In the genomic region with DNA sequence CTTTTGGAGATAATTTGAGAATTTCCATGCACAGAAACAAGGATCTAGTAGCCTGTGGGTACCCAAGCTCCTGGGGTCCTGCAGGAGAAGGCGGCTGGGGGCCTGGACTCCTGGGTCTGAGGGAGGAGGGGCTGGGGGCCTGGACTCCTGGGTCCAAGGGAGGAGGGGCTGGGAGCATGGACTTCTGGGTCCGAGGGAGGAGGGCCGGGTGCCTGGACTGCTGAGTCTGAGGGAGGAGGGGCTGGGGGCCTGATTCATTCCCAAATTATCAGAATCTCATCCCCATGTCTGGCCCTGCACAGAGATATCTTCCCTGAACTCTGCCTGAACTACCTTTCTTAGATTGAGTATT, we compare ENCODE assay signal across 10 cellular contexts. TPM values are rescaled to one million over a fixed set of nuclear protein-coding genes. Genes with fewer than 3 reads are reported as not detected.
DNase-seq lines count a peak whose midpoint lies in the region; FAIRE-seq and TF ChIP-seq lines count a peak whose summit lies in the region.
"Had no signal": no experiment of that assay in that cellular context is flagged by ENCODE, and none has a peak within 500 bp of the region (broad histone marks: within the 10 kb centered on the region; RNA-seq: fewer than 3 reads in every experiment).

No MANE protein-coding gene starts in this region.

- no peak for DNase-seq in AG10803 (ENCODE audit: low read depth)
- DNase-seq in H1 (ENCODE audit: low read depth in 1 of 2, low spot score in 2 of 2) = no peak
- DNase-seq in osteocyte (ENCODE audit: extremely low spot score, unreplicated experiment) = no peak
- no peak for DNase-seq in T-helper 2 cell
- DNase-seq in DMS53 (lab: John Stamatoyannopoulos, UW) = no peak
- DNase-seq in GM13977 (ENCODE audit: low spot score) = no peak
- DNase-seq in NCI-H446 (lab: John Stamatoyannopoulos, UW) = no peak

- no peak overlapping the region for H2BK5ac ChIP-seq in H1 (ENCODE audit: low read depth, low read length)

- H3K4me1 Mint-ChIP-seq in IgD-negative memory B cell = peaks cover 0 to 8% (median 6%) of the 10 kb centered on the region in 3 donors
- peaks cover 10% of the 10 kb centered on the region for H3K4me1 Mint-ChIP-seq in osteocyte (ENCODE audit: unreplicated experiment)

- H3K27me3 Mint-ChIP-seq in IgD-negative memory B cell = peaks cover 9% of the 10 kb centered on the region
- H3K27me3 Mint-ChIP-seq in osteocyte (ENCODE audit: unreplicated experiment) = peaks cover 34% of the 10 kb centered on the region

- TF ChIP-seq CTCF in AG10803 (conservative IDR thresholded peaks at IDR 0.05; ENCODE audit: low read length) (no peak), H1 (IDR thresholded peaks at IDR 0.05; ENCODE audit: control extremely low read depth in 1 of 3, insufficient read depth in 1 of 3, low read depth in 1 of 3, low read length in 3 of 3) (no peak), osteocyte (IDR thresholded peaks at IDR 0.05) (no peak), GM13977 (IDR thresholded peaks at IDR 0.05; ENCODE audit: extremely low read depth, insufficient read depth, missing control alignments) (no peak)

- H3K36me3 ChIP-seq in H1 (ENCODE audit: control insufficient read depth in 2 of 4, insufficient read depth in 4 of 4, low read length in 3 of 4) = peaks cover 0 to 6% (median 3%) of the 10 kb centered on the region in 4 experiments; a peak in 4 of 8 replicates

- H3K79me1 ChIP-seq in H1 (ENCODE audit: low read depth, low read length) = peaks cover 4% of the 10 kb centered on the region; the same call in 1 of the 2 replicates

- 0 out of 2 replicates have a peak overlapping the region, but pooled peaks have one; percentile 68 for H2BK12ac ChIP-seq in H1 (ENCODE audit: low read depth, low read length)

- in situ Hi-C loops in GM13977 (cut with MboI; ENCODE audit: low pct_unique_long_range_greater_than_20kb, low sequenced_read_pairs, unreplicated experiment) = no loop called here

- H3K4me3 ChIP-seq in AG10803 (ENCODE audit: low read length) (peak overlapping the region; percentile 50), H1 (ENCODE audit: extremely low read depth in 1 of 4, insufficient read depth in 2 of 4, low read depth in 3 of 4, low read length in 4 of 4) (peak overlapping the region in 1 of 4 experiments; percentile 23; a peak in 1 of 8 replicates)

- H3K4me3 Mint-ChIP-seq in IgD-negative memory B cell (peak overlapping the region; percentile 61 to 92 (median 84)), osteocyte (ENCODE audit: unreplicated experiment) (peak overlapping the region; percentile 82)

- H3K27me3 ChIP-seq in H1 (replicated peaks in 1 of 4; ENCODE audit: control insufficient read depth in 3 of 4, extremely low read depth in 1 of 4, insufficient read depth in 3 of 4, low read length in 3 of 4) = peaks cover 10 to 40% (median 33%) of the 10 kb centered on the region in 4 experiments

- no peak overlapping the region for H2BK20ac ChIP-seq in H1 (ENCODE audit: low read length)

- H4K20me1 ChIP-seq in H1 (replicated peaks in 1 of 2; ENCODE audit: control insufficient read depth in 1 of 2, insufficient read depth in 2 of 2, low read length in 2 of 2) = peaks cover 0 to 8% of the 10 kb centered on the region in 2 experiments

- 76% methylated on average over 2 of the region's 3 CpGs; no CpG with 5 or more reads in 1 of the 2 experiments for WGBS in H1 (ENCODE audit: extremely low coverage in 1 of 2, insufficient coverage in 1 of 2, insufficient read length in 1 of 2, insufficient replicate concordance in 2 of 2, low coverage in 1 of 2, low lambda C conversion rate in 2 of 2, missing lambda C conversion rate in 1 of 2), 2 experiments

- no peak overlapping the region for H2AK5ac ChIP-seq in H1 (ENCODE audit: low read depth, low read length)

- H2BK15ac ChIP-seq in H1 (ENCODE audit: low read length) = no peak overlapping the region

- H3K4me1 ChIP-seq in H1 (replicated peaks in 1 of 4; ENCODE audit: control insufficient read depth in 3 of 4, insufficient read depth in 4 of 4, low read length in 3 of 4) = peaks cover 0 to 4% (median 2%) of the 10 kb centered on the region in 4 experiments; a peak in 4 of 7 replicates

- H3K27ac Mint-ChIP-seq in IgD-negative memory B cell (peak overlapping the region; percentile 76 to 96 (median 88)), osteocyte (ENCODE audit: unreplicated experiment) (peak overlapping the region; percentile 41)

- H3K9me3 ChIP-seq in H1 (ENCODE audit: insufficient read depth in 2 of 2, low read depth in 1 of 2, low read length in 1 of 2) = no peaks in the 10 kb centered on the region; a peak in 1 of 4 replicates

- no peak overlapping the region for H3K9ac ChIP-seq in H1 (replicated peaks in 1 of 4; ENCODE audit: extremely low read depth in 1 of 4, low read depth in 3 of 4, low read length in 3 of 4)

- no peak overlapping the region for H4K5ac ChIP-seq in H1 (ENCODE audit: insufficient read length, low read depth, low read length)

- 0 out of 4 replicates have a peak, but pooled peaks cover 0 to 5% of the 10 kb centered on the region in 2 experiments for H3K79me2 ChIP-seq in H1 (ENCODE audit: control insufficient read depth in 1 of 2, insufficient read depth in 2 of 2, low read length in 2 of 2)

- no peak for TF ChIP-seq RAD21 in H1 (IDR thresholded peaks at IDR 0.05 in 1 of 2, conservative IDR thresholded peaks at IDR 0.05 in 1 of 2; ENCODE audit: low read depth in 2 of 2, low read length in 2 of 2)

- CTCF ChIA-PET in H1 (lab: Charles Lee; ENCODE audit: partially characterized antibody) = interaction anchor here (1.2 to 1.4 kb wide), 2 partner anchors 23 to 182 kb away, joined by 3 to 4 read pairs; no protein-coding TSS in a partner anchor

- H2BK120ac ChIP-seq in H1 (replicated peaks; ENCODE audit: low read depth, low read length) = no peak overlapping the region

- peaks cover 2% of the 10 kb centered on the region; the same call in 1 of the 2 replicates for H3K23me2 ChIP-seq in H1 (ENCODE audit: low read depth, low read length)

- H3K9me3 Mint-ChIP-seq in IgD-negative memory B cell = no peaks in the 10 kb centered on the region
- H3K9me3 Mint-ChIP-seq in osteocyte (ENCODE audit: unreplicated experiment) = no peaks in the 10 kb centered on the region

- no peak overlapping the region for H3K4ac ChIP-seq in H1 (replicated peaks; ENCODE audit: insufficient read length, low read depth, low read length)

- TF ChIP-seq EP300 in H1 (IDR thresholded peaks at IDR 0.05; ENCODE audit: borderline replicate concordance in 1 of 2, low read depth in 2 of 2, low read length in 2 of 2) = no peak

- H3K56ac ChIP-seq in H1 (replicated peaks; ENCODE audit: insufficient read length, low read depth, low read length) = no peak overlapping the region

- H3K27ac ChIP-seq in H1 (ENCODE audit: low read depth, low read length) = no peak overlapping the region

- no peak overlapping the region for H2AFZ ChIP-seq in H1 (ENCODE audit: low read length)

- no peak overlapping the region for H3K23ac ChIP-seq in H1 (ENCODE audit: insufficient read length)

- H4K8ac ChIP-seq in H1 (ENCODE audit: extremely low read depth, insufficient read depth, low read length) = no peak overlapping the region

- no peak overlapping the region for H3K4me2 ChIP-seq in H1 (ENCODE audit: insufficient read depth in 1 of 2, low read depth in 2 of 2, low read length in 2 of 2)

- no peak for FAIRE-seq in H1 (lab: Jason Lieb, UNC)
- FAIRE-seq: endometrium had no signal

- H3K14ac ChIP-seq in H1 (ENCODE audit: insufficient read length) = no peak overlapping the region

- POLR2A ChIA-PET in H1 (lab: Charles Lee; ENCODE audit: partially characterized antibody) = interaction anchor here (0.7 to 1.2 kb wide), 2 partner anchors 11 to 182 kb away, joined by 4 read pairs; no protein-coding TSS in a partner anchor

- H3K18ac ChIP-seq in H1 (ENCODE audit: extremely low read depth, low read length) = no peak overlapping the region

- no peak overlapping the region for H4K91ac ChIP-seq in H1 (replicated peaks; ENCODE audit: insufficient read length, low read length)

- H3K36me3 Mint-ChIP-seq in IgD-negative memory B cell (peaks cover 8% of the 10 kb centered on the region), osteocyte (ENCODE audit: unreplicated experiment) (peaks cover 3% of the 10 kb centered on the region)

- no peak for TF ChIP-seq POLR2A in H1 (IDR thresholded peaks at IDR 0.05; ENCODE audit: control extremely low read depth in 1 of 2, low read depth in 2 of 2, low read length in 2 of 2)

RNA-seq across cellular contexts. Expression of gene RDH13, which starts 0.5 kb away (rescaled TPM):
- polyA plus RNA-seq in IgD-negative memory B cell = 18.7 TPM
- 29.4 and 31.5 TPM in 2 replicates for total RNA-seq in H1 (2021; fragmentation: NEBNext Ultra II Directional; extraction: Animal tissue kit (Norgen Biotek cat#: 25700))
- polyA plus RNA-seq in H1 (2011; rRNA removed) = 15.9 and 20.5 TPM in 2 replicates
- 17.2 TPM for polyA plus RNA-seq in H1 (2011; cell fraction: cytosol; rRNA removed)
- polyA plus RNA-seq in H1 (2011; cell fraction: nucleus; rRNA removed) = 41.2 TPM
- polyA plus RNA-seq in H1 (2012, experiment 1 of 2) = 20.1 to 26.0 TPM (median 24.4 TPM) in 4 replicates
- 16.8 TPM for polyA plus RNA-seq in H1 (2012, experiment 2 of 2)
- 15.7 TPM for polyA plus RNA-seq in H1 (2013, experiment 1 of 2)
- 14.9 TPM for polyA plus RNA-seq in H1 (2013, experiment 2 of 2)
- 22.0 and 25.7 TPM in 2 replicates for polyA minus RNA-seq in H1 (2011; rRNA and poly(A)+ RNA removed)
- 18.3 TPM for polyA minus RNA-seq in H1 (2011; cell fraction: cytosol; rRNA and poly(A)+ RNA removed)
- polyA minus RNA-seq in H1 (2011; cell fraction: nucleus; rRNA and poly(A)+ RNA removed) = 27.8 TPM
- 13.0 and 15.1 TPM in 2 replicates for total RNA-seq in osteocyte

RNA-seq across cellular contexts. Expression of gene EPS8L1, which starts 12.2 kb away (rescaled TPM):
- 0.93 TPM for polyA plus RNA-seq in IgD-negative memory B cell
- 30.2 and 37.0 TPM in 2 replicates for total RNA-seq in H1 (2021; fragmentation: NEBNext Ultra II Directional; extraction: Animal tissue kit (Norgen Biotek cat#: 25700))
- 19.8 and 33.6 TPM in 2 replicates for polyA plus RNA-seq in H1 (2011; rRNA removed)
- 40.0 TPM for polyA plus RNA-seq in H1 (2011; cell fraction: cytosol; rRNA removed)
- polyA plus RNA-seq in H1 (2011; cell fraction: nucleus; rRNA removed) = 100 TPM
- polyA plus RNA-seq in H1 (2012, experiment 1 of 2) = 33.6 to 63.1 TPM (median 56.4 TPM) in 4 replicates
- 37.3 TPM for polyA plus RNA-seq in H1 (2012, experiment 2 of 2)
- 21.4 TPM for polyA plus RNA-seq in H1 (2013, experiment 1 of 2)
- polyA plus RNA-seq in H1 (2013, experiment 2 of 2) = 19.2 TPM
- 21.6 and 24.3 TPM in 2 replicates for polyA minus RNA-seq in H1 (2011; rRNA and poly(A)+ RNA removed)
- 31.6 TPM for polyA minus RNA-seq in H1 (2011; cell fraction: cytosol; rRNA and poly(A)+ RNA removed)
- 27.3 TPM for polyA minus RNA-seq in H1 (2011; cell fraction: nucleus; rRNA and poly(A)+ RNA removed)
- total RNA-seq in osteocyte = 4.5 and 7.0 TPM in 2 replicates

RNA-seq across cellular contexts. Expression of gene GP6, which starts 25.4 kb away (rescaled TPM):
- polyA plus RNA-seq in IgD-negative memory B cell (0.55 TPM), H1 (2011; rRNA removed) (0.18 and 0.42 TPM in 2 replicates)
- total RNA-seq in H1 (2021; fragmentation: NEBNext Ultra II Directional; extraction: Animal tissue kit (Norgen Biotek cat#: 25700)) = 0.26 TPM in 1 of 2 replicates, not detected in the other
- polyA plus RNA-seq in H1 (2011; cell fraction: cytosol; rRNA removed) = 0.31 TPM
- polyA plus RNA-seq in H1 (2011; cell fraction: nucleus; rRNA removed) = 0.98 TPM
- polyA plus RNA-seq in H1 (2012, experiment 1 of 2) = 0.50 to 1.2 TPM (median 0.53 TPM) in 4 replicates
- polyA plus RNA-seq in H1 (2012, experiment 2 of 2) = not detected
- polyA plus RNA-seq in H1 (2013, experiment 1 of 2) = 0.18 TPM
- 0.11 TPM for polyA plus RNA-seq in H1 (2013, experiment 2 of 2)
- polyA minus RNA-seq in H1 (2011; rRNA and poly(A)+ RNA removed) = 0.22 and 0.66 TPM in 2 replicates
- not detected for polyA minus RNA-seq in H1 (2011; cell fraction: cytosol; rRNA and poly(A)+ RNA removed)
- polyA minus RNA-seq in H1 (2011; cell fraction: nucleus; rRNA and poly(A)+ RNA removed) = 0.40 TPM
- total RNA-seq in osteocyte = 0.32 TPM in 1 of 2 replicates, not detected in the other
- total RNA-seq: lung microvascular endothelial cell had no signal

RNA-seq across cellular contexts. Expression of gene PPP1R12C, which starts 54.0 kb away (rescaled TPM):
- polyA plus RNA-seq in IgD-negative memory B cell (7.4 TPM), H1 (2011; rRNA removed) (31.7 and 49.5 TPM in 2 replicates)
- 71.5 and 88.8 TPM in 2 replicates for total RNA-seq in H1 (2021; fragmentation: NEBNext Ultra II Directional; extraction: Animal tissue kit (Norgen Biotek cat#: 25700))
- polyA plus RNA-seq in H1 (2011; cell fraction: cytosol; rRNA removed) = 56.3 TPM
- 230 TPM for polyA plus RNA-seq in H1 (2011; cell fraction: nucleus; rRNA removed)
- 62.6 to 73.1 TPM (median 72.1 TPM) in 4 replicates for polyA plus RNA-seq in H1 (2012, experiment 1 of 2)
- 47.9 TPM for polyA plus RNA-seq in H1 (2012, experiment 2 of 2)
- 59.9 TPM for polyA plus RNA-seq in H1 (2013, experiment 1 of 2)
- 53.5 TPM for polyA plus RNA-seq in H1 (2013, experiment 2 of 2)
- polyA minus RNA-seq in H1 (2011; rRNA and poly(A)+ RNA removed) = 12.3 and 14.2 TPM in 2 replicates
- 25.6 TPM for polyA minus RNA-seq in H1 (2011; cell fraction: cytosol; rRNA and poly(A)+ RNA removed)
- 48.5 TPM for polyA minus RNA-seq in H1 (2011; cell fraction: nucleus; rRNA and poly(A)+ RNA removed)
- total RNA-seq in osteocyte = 123 and 135 TPM in 2 replicates
